In the genomic region with DNA sequence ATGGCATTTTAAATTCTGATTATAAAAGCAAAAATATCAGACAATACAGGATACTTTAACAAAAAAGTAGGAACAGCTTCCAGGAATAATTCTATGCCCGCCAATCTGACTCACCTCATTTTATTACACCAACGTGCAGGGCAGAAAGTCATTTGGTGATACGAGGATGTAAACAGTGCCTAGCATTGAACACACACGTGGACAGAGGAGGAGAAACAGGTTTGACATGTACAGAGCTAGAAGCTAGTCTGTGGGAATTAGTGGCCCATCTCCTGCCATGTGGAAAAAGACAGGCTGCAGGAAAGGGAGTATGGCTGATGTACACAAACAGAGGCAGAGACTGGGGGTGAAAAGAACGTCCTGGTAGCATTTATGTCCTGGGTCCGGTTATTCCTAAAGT, we compare ENCODE assay signal across 1 cellular context.
TF ChIP-seq lines count a peak whose summit lies in the region.

No MANE protein-coding gene starts in this region.

TF ChIP-seq in HepG2, 621 proteins besides CTCF, POLR2A, EP300 and RAD21:
- TF ChIP-seq ZFP37 (CRISPR knock-in tag; IDR thresholded peaks at IDR 0.05; ENCODE audit: borderline replicate concordance) (no peak), ZNF883 (CRISPR knock-in tag; IDR thresholded peaks at IDR 0.05; ENCODE audit: not compliant biosample characterization) (no peak), PCBP1 (IDR thresholded peaks at IDR 0.05; ENCODE audit: borderline replicate concordance, low read depth, low read length) (no peak), GATA4 (IDR thresholded peaks at IDR 0.05; ENCODE audit: borderline replicate concordance, low read depth) (no peak), ZNF629 (CRISPR knock-in tag; conservative IDR thresholded peaks at IDR 0.05) (no peak), ZNF17 (CRISPR knock-in tag; IDR thresholded peaks at IDR 0.05) (no peak), RXRB (CRISPR knock-in tag; IDR thresholded peaks at IDR 0.05; ENCODE audit: borderline replicate concordance) (no peak), ZNF616 (CRISPR knock-in tag; IDR thresholded peaks at IDR 0.05; ENCODE audit: low read depth) (no peak), TCF7 (IDR thresholded peaks at IDR 0.05; ENCODE audit: low read depth) (no peak), JARID2 (CRISPR knock-in tag; IDR thresholded peaks at IDR 0.05; ENCODE audit: insufficient replicate concordance) (no peak), ADNP (CRISPR knock-in tag; IDR thresholded peaks at IDR 0.05) (no peak), HDAC1 (CRISPR knock-in tag; IDR thresholded peaks at IDR 0.05) (no peak), MAF1 (CRISPR knock-in tag; IDR thresholded peaks at IDR 0.05; ENCODE audit: borderline replicate concordance) (no peak), NFATC3 (CRISPR knock-in tag; IDR thresholded peaks at IDR 0.05) (no peak)
- TF ChIP-seq, protein P1, sequence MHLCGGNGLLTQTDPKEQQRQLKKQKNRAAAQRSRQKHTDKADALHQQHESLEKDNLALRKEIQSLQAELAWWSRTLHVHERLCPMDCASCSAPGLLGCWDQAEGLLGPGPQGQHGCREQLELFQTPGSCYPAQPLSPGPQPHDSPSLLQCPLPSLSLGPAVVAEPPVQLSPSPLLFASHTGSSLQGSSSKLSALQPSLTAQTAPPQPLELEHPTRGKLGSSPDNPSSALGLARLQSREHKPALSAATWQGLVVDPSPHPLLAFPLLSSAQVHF (CRISPR knock-in tag; IDR thresholded peaks at IDR 0.05): no peak
- TF ChIP-seq, protein P2, sequence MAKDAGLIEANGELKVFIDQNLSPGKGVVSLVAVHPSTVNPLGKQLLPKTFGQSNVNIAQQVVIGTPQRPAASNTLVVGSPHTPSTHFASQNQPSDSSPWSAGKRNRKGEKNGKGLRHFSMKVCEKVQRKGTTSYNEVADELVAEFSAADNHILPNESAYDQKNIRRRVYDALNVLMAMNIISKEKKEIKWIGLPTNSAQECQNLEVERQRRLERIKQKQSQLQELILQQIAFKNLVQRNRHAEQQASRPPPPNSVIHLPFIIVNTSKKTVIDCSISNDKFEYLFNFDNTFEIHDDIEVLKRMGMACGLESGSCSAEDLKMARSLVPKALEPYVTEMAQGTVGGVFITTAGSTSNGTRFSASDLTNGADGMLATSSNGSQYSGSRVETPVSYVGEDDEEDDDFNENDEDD (CRISPR knock-in tag; IDR thresholded peaks at IDR 0.05; ENCODE audit: borderline replicate concordance): no peak
- TF ChIP-seq, protein P3, sequence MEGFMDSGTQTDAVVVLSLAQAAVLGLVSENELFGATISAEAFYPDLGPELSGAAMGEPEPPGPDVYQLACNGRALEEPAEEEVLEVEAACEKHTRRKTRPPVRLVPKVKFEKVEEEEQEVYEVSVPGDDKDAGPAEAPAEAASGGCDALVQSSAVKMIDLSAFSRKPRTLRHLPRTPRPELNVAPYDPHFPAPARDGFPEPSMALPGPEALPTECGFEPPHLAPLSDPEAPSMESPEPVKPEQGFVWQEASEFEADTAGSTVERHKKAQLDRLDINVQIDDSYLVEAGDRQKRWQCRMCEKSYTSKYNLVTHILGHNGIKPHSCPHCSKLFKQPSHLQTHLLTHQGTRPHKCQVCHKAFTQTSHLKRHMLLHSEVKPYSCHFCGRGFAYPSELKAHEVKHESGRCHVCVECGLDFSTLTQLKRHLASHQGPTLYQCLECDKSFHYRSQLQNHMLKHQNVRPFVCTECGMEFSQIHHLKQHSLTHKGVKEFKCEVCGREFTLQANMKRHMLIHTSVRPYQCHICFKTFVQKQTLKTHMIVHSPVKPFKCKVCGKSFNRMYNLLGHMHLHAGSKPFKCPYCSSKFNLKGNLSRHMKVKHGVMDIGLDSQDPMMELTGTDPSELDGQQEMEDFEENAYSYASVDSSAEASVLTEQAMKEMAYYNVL (CRISPR knock-in tag; IDR thresholded peaks at IDR 0.05; ENCODE audit: borderline replicate concordance): no peak
